Comparison of ENCODE assay signal across 8 cellular contexts in genomic region chr5:14250778-14251711, GRCh38.
DNase-seq lines count a peak whose midpoint lies in the region; ATAC-seq and TF ChIP-seq lines count a peak whose summit lies in the region.

No MANE protein-coding gene starts in this region.

- H4K20me1 ChIP-seq in osteoblast (ENCODE audit: insufficient read depth, low read length): peaks cover 61% of the 10 kb centered on the region

- peak; percentile 59 for ATAC-seq in GM18868 (IDR thresholded peaks at IDR 0.05; ENCODE audit: unreplicated experiment)
- peak; percentile 58 for ATAC-seq in HG02642 (IDR thresholded peaks at IDR 0.05; ENCODE audit: poor library complexity, unreplicated experiment)
- ATAC-seq in foreskin keratinocyte: no peak

- H3K27me3 ChIP-seq in SJSA1 (replicated peaks) (no peaks in the 10 kb centered on the region), osteoblast (ENCODE audit: insufficient read depth, low read length) (no peaks in the 10 kb centered on the region), foreskin keratinocyte (no peaks in the 10 kb centered on the region)

- H3K4me1 ChIP-seq in SJSA1 (replicated peaks) (peaks cover 35% of the 10 kb centered on the region), osteoblast (ENCODE audit: insufficient read depth, low read length) (peaks cover 30% of the 10 kb centered on the region), foreskin keratinocyte (no peaks in the 10 kb centered on the region)

- H3K9me3 ChIP-seq in SJSA1 (replicated peaks) (no peaks in the 10 kb centered on the region), osteoblast (ENCODE audit: low read depth, low read length) (no peaks in the 10 kb centered on the region)

- H2AFZ ChIP-seq in osteoblast (ENCODE audit: low read length): no peak overlapping the region

- H3K36me3 ChIP-seq in SJSA1 (peaks cover 10% of the 10 kb centered on the region), osteoblast (ENCODE audit: insufficient read depth, low read length) (peaks cover 7% of the 10 kb centered on the region)

- DNase-seq in SJSA1 (ENCODE audit: low read depth in 1 of 2, low spot score in 2 of 2) (no peak), osteoblast (ENCODE audit: insufficient read length, low spot score, missing footprints) (no peak), HuH-7 (ENCODE audit: low spot score) (no peak), foreskin keratinocyte (no peak), 8988T (no peak)
- DNase-seq in activated CD4-positive, alpha-beta T cell treated with anti-CD3 and anti-CD28 coated beads, Interleukin-2, amount 50 U/mL, for 4 hours: no peak

- peak overlapping the region; percentile 73 for H3K4me2 ChIP-seq in osteoblast (ENCODE audit: insufficient read depth, low read length)

- H3K79me2 ChIP-seq in osteoblast (ENCODE audit: insufficient read depth, low read length): peaks cover 99% of the 10 kb centered on the region

- TF ChIP-seq CTCF in osteoblast (IDR thresholded peaks at IDR 0.05; ENCODE audit: extremely low read depth, low read depth, low read length) (no peak), foreskin keratinocyte (conservative IDR thresholded peaks at IDR 0.05) (no peak)

- peak overlapping the region; percentile 32 for H3K27ac ChIP-seq in SJSA1
- peak overlapping the region; percentile 66 for H3K27ac ChIP-seq in osteoblast (ENCODE audit: low read depth, low read length)
- H3K27ac ChIP-seq in foreskin keratinocyte: no peak overlapping the region

- H3K4me3 ChIP-seq in SJSA1 (no peak overlapping the region), osteoblast (ENCODE audit: insufficient read depth, low read length) (no peak overlapping the region)
